Comparison of ENCODE assay signal across 8 cellular contexts in genomic region chr12:6778571-6779550, GRCh38. TPM values are rescaled to one million over a fixed set of nuclear protein-coding genes. Genes with fewer than 3 reads are reported as not detected.
A peak's percentile ranks its signal among the peaks of the same experiment; 100 is the strongest.
DNase-seq lines count a peak whose midpoint lies in the region; TF ChIP-seq lines count a peak whose summit lies in the region.

No MANE protein-coding gene starts in this region.

- WGBS in suprapubic skin, result 4% methylated on average over 35 of the region's 35 CpGs

- TF ChIP-seq EP300 in suprapubic skin (IDR thresholded peaks at IDR 0.05), result no peak

- H3K27ac ChIP-seq in SK-N-MC (no peak overlapping the region; the same call in 1 of the 2 replicates), suprapubic skin (peak overlapping the region; percentile 78)

- H3K36me3 ChIP-seq in HAP-1 (replicated peaks), result no peaks in the 10 kb centered on the region; the same call in 1 of the 2 replicates
- no peaks in the 10 kb centered on the region for H3K36me3 ChIP-seq in SK-N-MC (ENCODE audit: insufficient read depth, low read length)
- no peaks in the 10 kb centered on the region for H3K36me3 ChIP-seq in suprapubic skin

- H3K9me3 ChIP-seq in HAP-1 (no peaks in the 10 kb centered on the region), SK-N-MC (ENCODE audit: low read depth, low read length) (no peaks in the 10 kb centered on the region), suprapubic skin (no peaks in the 10 kb centered on the region)

- H3K4me1 ChIP-seq in HAP-1 (peaks cover 7% of the 10 kb centered on the region), suprapubic skin (peaks cover 21% of the 10 kb centered on the region)

- TF ChIP-seq POLR2A in suprapubic skin (IDR thresholded peaks at IDR 0.05), result no peak

- DNase-seq in EL (peak; percentile 94), HAP-1 (ENCODE audit: low spot score in 2 of 2) (peak; percentile 89 to 98), NCI-H1092 (lab: John Stamatoyannopoulos, UW) (peak; percentile 81), SK-N-MC (ENCODE audit: low read depth, low spot score) (peak; percentile 42), globus pallidus (ENCODE audit: low spot score) (peak; percentile 91), nucleus accumbens (lab: John Stamatoyannopoulos, UW) (peak; percentile 49 to 95 (median 83)), suprapubic skin (ENCODE audit: low spot score in 2 of 2) (peak; percentile 97)
- peak; percentile 87 for DNase-seq in activated naive CD4-positive, alpha-beta T cell treated with anti-CD3 and anti-CD28 coated beads, Interleukin-2, amount 50 U/mL, for 16 hours

- H3K4me3 ChIP-seq in HAP-1, result peak overlapping the region; percentile 33
- peak overlapping the region; percentile 73 for H3K4me3 ChIP-seq in SK-N-MC
- H3K4me3 ChIP-seq in suprapubic skin, result peak overlapping the region; percentile 47

- H3K27me3 ChIP-seq in HAP-1 (ENCODE audit: low read depth), result no peaks in the 10 kb centered on the region
- no peaks in the 10 kb centered on the region for H3K27me3 ChIP-seq in suprapubic skin

- peak; percentile 92 to 97 for TF ChIP-seq CTCF in suprapubic skin (IDR thresholded peaks at IDR 0.05)

- in situ Hi-C loops in HAP-1 (cut with MboI; ENCODE audit: low sequenced_read_pairs), result no loop called here

- H3K9ac ChIP-seq in SK-N-MC (ENCODE audit: insufficient read length), result peak overlapping the region; percentile 39

RNA-seq across cellular contexts. Expression of gene LAG3, which starts 6.5 kb away (rescaled TPM):
- 1 to 10 TPM in 1 of 4 donors, under 1 TPM in 1, not detected in 2; 0.60 to 1.4 TPM for total RNA-seq in suprapubic skin

RNA-seq across cellular contexts. Expression of gene CD4, which starts 10.5 kb away (rescaled TPM):
- total RNA-seq in suprapubic skin, result 1 to 10 TPM; 2.5 to 5.4 (median 3.9) TPM

RNA-seq across cellular contexts. Expression of gene PTMS, which starts 12.7 kb away (rescaled TPM):
- total RNA-seq in suprapubic skin, result 100 to 1,000 TPM in 2 of 4 donors, 10 to 100 TPM in 2; 91.2 to 128 (median 99.8) TPM

RNA-seq across cellular contexts. Expression of gene MLF2, which starts 25.9 kb away (rescaled TPM):
- total RNA-seq in suprapubic skin, result 100 to 1,000 TPM; 147 to 195 (median 180) TPM

RNA-seq across cellular contexts. Expression of gene GPR162, which starts 42.8 kb away (rescaled TPM):
- total RNA-seq in suprapubic skin, result 1 to 10 TPM in 2 of 4 donors, under 1 TPM in 2; 0.47 to 2.1 (median 1.0) TPM

Comparison
In these comparisons a context has a peak if more than half of its experiments do, and no peak if none do; other contexts are left out.
1. DNase-seq: peak in every context shown above with its lines; median percentile 97 in suprapubic skin; 94 in EL; 94 in HAP-1; 91 in globus pallidus; 87 in activated naive CD4-positive, alpha-beta T cell treated with anti-CD3 and anti-CD28 coated beads, Interleukin-2, amount 50 U/mL, for 16 hours; 83 in nucleus accumbens; 81 in NCI-H1092; 42 in SK-N-MC.